In genomic region chr13:85798999-85799646, GRCh38 we compare ENCODE assay signal across 8 cellular contexts. TPM values are rescaled to one million over a fixed set of nuclear protein-coding genes. Genes with fewer than 3 reads are reported as not detected.
DNase-seq lines count a peak whose midpoint lies in the region; ATAC-seq and TF ChIP-seq lines count a peak whose summit lies in the region.

TSS of gene SLITRK6 (minus strand) at chr13:85799419. CDS start at chr13:85796508, 2,911 bp downstream.

- H3K27ac Mint-ChIP-seq in activated T-cell treated with anti-CD3 and anti-CD28 coated beads, Interleukin-2, amount 50 U/mL, for 24 hours: no peak within 1 kb of the TSS

- no peaks in the 10 kb centered on the region for H3K79me2 ChIP-seq in mesendoderm (ENCODE audit: control insufficient read depth, insufficient read depth, low read length)

- H3K4me1 Mint-ChIP-seq in activated T-cell treated with anti-CD3 and anti-CD28 coated beads, Interleukin-2, amount 50 U/mL, for 24 hours (ENCODE audit: low read depth): no peaks in the 10 kb centered on the region

- H3K4me3 ChIP-seq in brain microvascular endothelial cell (ENCODE audit: low read depth, low read length) (no peak within 1 kb of the TSS), mesendoderm (ENCODE audit: low read length) (no peak within 1 kb of the TSS)

- H3K79me1 ChIP-seq in mesendoderm (ENCODE audit: low read length): no peaks in the 10 kb centered on the region

- H3K27me3 ChIP-seq in brain microvascular endothelial cell (replicated peaks) (no peaks in the 10 kb centered on the region), mesendoderm (ENCODE audit: insufficient read depth, low read length, poor library complexity) (no peaks in the 10 kb centered on the region)

- H2BK15ac ChIP-seq in mesendoderm (replicated peaks; ENCODE audit: low read depth): no peak within 1 kb of the TSS

- no peaks in the 10 kb centered on the region for H3K36me3 Mint-ChIP-seq in activated T-cell treated with anti-CD3 and anti-CD28 coated beads, Interleukin-2, amount 50 U/mL, for 24 hours (ENCODE audit: low read depth)

- H3K27ac ChIP-seq in brain microvascular endothelial cell: no peak within 1 kb of the TSS
- no peak within 1 kb of the TSS for H3K27ac ChIP-seq in mesendoderm (ENCODE audit: low read depth, low read length)

- no peak within 1 kb of the TSS for H3K4me2 ChIP-seq in mesendoderm (ENCODE audit: low read length)

- no peak within 1 kb of the TSS for H3K9ac ChIP-seq in mesendoderm (ENCODE audit: low read length)

- H3K4me1 ChIP-seq in mesendoderm (ENCODE audit: control insufficient read depth, low read depth, low read length): no peaks in the 10 kb centered on the region

- H3K4ac ChIP-seq in mesendoderm (ENCODE audit: low read depth, low read length): no peak within 1 kb of the TSS

- no peaks in the 10 kb centered on the region for H3K9me3 Mint-ChIP-seq in activated T-cell treated with anti-CD3 and anti-CD28 coated beads, Interleukin-2, amount 50 U/mL, for 24 hours

- no peak within 1 kb of the TSS for H3K56ac ChIP-seq in mesendoderm (ENCODE audit: low read length)

- no peaks in the 10 kb centered on the region for H3K27me3 Mint-ChIP-seq in activated T-cell treated with anti-CD3 and anti-CD28 coated beads, Interleukin-2, amount 50 U/mL, for 24 hours

- no peak within 1 kb of the TSS for H2BK120ac ChIP-seq in mesendoderm (ENCODE audit: low read depth, low read length)

- no CpG with 5 or more reads among the region's 5 CpGs for WGBS in mesendoderm (ENCODE audit: extremely low coverage, insufficient coverage, low lambda C conversion rate)

- no peaks in the 10 kb centered on the region for H3K36me3 ChIP-seq in brain microvascular endothelial cell (replicated peaks)
- H3K36me3 ChIP-seq in mesendoderm (ENCODE audit: control insufficient read depth, insufficient read depth, low read length): no peaks in the 10 kb centered on the region

- H3K18ac ChIP-seq in mesendoderm (ENCODE audit: low read length): no peak within 1 kb of the TSS

- TF ChIP-seq CTCF in brain microvascular endothelial cell (IDR thresholded peaks at IDR 0.05; ENCODE audit: low read depth, low read length, missing control alignments): peak; percentile 39

- H3K23ac ChIP-seq in mesendoderm (ENCODE audit: low read length): no peak within 1 kb of the TSS

- H2AK5ac ChIP-seq in mesendoderm (ENCODE audit: low read length): no peak within 1 kb of the TSS

- ATAC-seq in GM18868 (IDR thresholded peaks at IDR 0.05; ENCODE audit: unreplicated experiment): no peak
- ATAC-seq in GM18867 (IDR thresholded peaks at IDR 0.05; ENCODE audit: unreplicated experiment): no peak

- H2BK5ac ChIP-seq in mesendoderm (ENCODE audit: low read length): no peak within 1 kb of the TSS

- no peak within 1 kb of the TSS for H3K4me3 Mint-ChIP-seq in activated T-cell treated with anti-CD3 and anti-CD28 coated beads, Interleukin-2, amount 50 U/mL, for 24 hours

- in situ Hi-C loops in brain microvascular endothelial cell (cut with HindIII; ENCODE audit: low pct_ligation_motif_present, low sequenced_read_pairs): no loop called here

- DNase-seq in D341Med (ENCODE audit: low spot score) (peak; percentile 47), NCI-H146 treated with DMSO at 0.1 percent for 48 hours (lab: John Stamatoyannopoulos, UW; ENCODE audit: unreplicated experiment) (peak; percentile 90), brain microvascular endothelial cell (peak; percentile 79), mesendoderm (peak; percentile 87)
- DNase-seq in activated naive CD4-positive, alpha-beta T cell treated with anti-CD3 and anti-CD28 coated beads, Interleukin-2, amount 50 U/mL, for 16 hours: no peak
- DNase-seq in activated T-cell treated with anti-CD3 and anti-CD28 coated beads, Interleukin-2, amount 50 U/mL, for 24 hours: no peak

- H4K5ac ChIP-seq in mesendoderm (ENCODE audit: low read length): no peak within 1 kb of the TSS

- H4K8ac ChIP-seq in mesendoderm (ENCODE audit: low read depth, low read length): no peak within 1 kb of the TSS

RNA-seq across cellular contexts. Expression of gene SLITRK6, which starts in this region (rescaled TPM):
- 0.67 TPM for polyA plus RNA-seq in mesendoderm (2013, experiment 1 of 2)
- polyA plus RNA-seq in mesendoderm (2013, experiment 2 of 2): 0.71 TPM

Comparison
In these comparisons a context has a peak if more than half of its experiments do, and no peak if none do; other contexts are left out.
1. DNase-seq: peak in D341Med (single experiment), NCI-H146 treated with DMSO at 0.1 percent for 48 hours (single experiment), brain microvascular endothelial cell (single experiment) and mesendoderm (single experiment); none in activated naive CD4-positive, alpha-beta T cell treated with anti-CD3 and anti-CD28 coated beads, Interleukin-2, amount 50 U/mL, for 16 hours (single experiment) and activated T-cell treated with anti-CD3 and anti-CD28 coated beads, Interleukin-2, amount 50 U/mL, for 24 hours (single experiment).